ENCODE assay signal across 17 cellular contexts in the genomic region with DNA sequence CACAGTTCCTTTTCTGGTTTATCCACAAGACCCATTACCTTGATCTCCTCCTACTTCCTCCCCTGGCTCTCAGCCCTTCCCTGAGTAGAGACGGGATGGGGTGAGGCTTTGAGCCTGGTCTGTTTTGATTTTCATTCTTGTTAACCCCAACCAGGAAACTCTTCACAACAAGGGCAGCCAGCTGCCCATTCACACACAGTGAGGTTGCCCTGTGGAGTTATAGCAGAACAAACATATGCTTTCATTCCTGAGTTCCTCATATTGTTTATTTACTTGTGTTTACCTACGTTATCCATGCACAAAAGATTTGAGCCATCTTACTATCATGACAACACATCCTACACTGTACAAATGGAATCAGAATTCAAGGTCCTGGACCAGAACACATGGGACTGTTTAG. TPM values are rescaled to one million over a fixed set of nuclear protein-coding genes. Genes with fewer than 3 reads are reported as not detected.
"Had no signal": no experiment of that assay in that cellular context is flagged by ENCODE, and none has a peak within 500 bp of the region (broad histone marks: within the 10 kb centered on the region; RNA-seq: fewer than 3 reads in every experiment).

No MANE protein-coding gene starts in this region.

- DNase-seq: activated CD4-positive, alpha-beta memory T cell treated with anti-CD3 and anti-CD28 coated beads for 36 hours; activated CD4-positive, alpha-beta T cell treated with anti-CD3 and anti-CD28 coated beads for 36 hours; activated CD8-positive, alpha-beta memory T cell treated with anti-CD3 and anti-CD28 coated beads, Interleukin-2, amount 10 ng/mL, durations not matched to agents 7 days and 5 days; activated naive CD4-positive, alpha-beta T cell treated with anti-CD3 and anti-CD28 coated beads for 36 hours; activated naive CD8-positive, alpha-beta T cell treated with anti-CD3 and anti-CD28 coated beads, Interleukin-2, amount 50 U/mL, for 24 hours; activated T-cell treated with anti-CD3 and anti-CD28 coated beads, Interleukin-2, amount 50 U/mL, for 1 hour; aorta; dermis blood vessel endothelial cell; effector memory CD8-positive, alpha-beta T cell; heart right ventricle; mucosa of descending colon; naive thymus-derived CD8-positive, alpha-beta T cell; stimulated activated CD4-positive, alpha-beta T cell treated with anti-CD3 and anti-CD28 coated beads, Interleukin-4, amount 100 ng/mL, for 24 hours; stimulated activated naive CD4-positive, alpha-beta T cell; tibial artery; uterus had no signal

RNA-seq across cellular contexts. Expression of a gene that starts 21.8 kb away (rescaled TPM):
- total RNA-seq: activated CD4-positive, alpha-beta memory T cell treated with anti-CD3 and anti-CD28 coated beads for 36 hours; activated CD4-positive, alpha-beta T cell treated with anti-CD3 and anti-CD28 coated beads for 36 hours; activated CD8-positive, alpha-beta memory T cell treated with anti-CD3 and anti-CD28 coated beads, Interleukin-2, amount 10 ng/mL, durations not matched to agents 7 days and 5 days; activated naive CD4-positive, alpha-beta T cell treated with anti-CD3 and anti-CD28 coated beads for 36 hours; activated T-helper 2 cell treated with anti-CD3 and anti-CD28 coated beads, Interferon-gamma antibody, Interleukin-2, Interleukin-4, amounts not matched to agents 10 μg/mL and 5 μg/mL and 100 μg/mL, durations not matched to agents 14 hours and 24 hours and 36 hours; naive thymus-derived CD8-positive, alpha-beta T cell had no signal
